ENCODE assay signal across 10 cellular contexts in the genomic region with DNA sequence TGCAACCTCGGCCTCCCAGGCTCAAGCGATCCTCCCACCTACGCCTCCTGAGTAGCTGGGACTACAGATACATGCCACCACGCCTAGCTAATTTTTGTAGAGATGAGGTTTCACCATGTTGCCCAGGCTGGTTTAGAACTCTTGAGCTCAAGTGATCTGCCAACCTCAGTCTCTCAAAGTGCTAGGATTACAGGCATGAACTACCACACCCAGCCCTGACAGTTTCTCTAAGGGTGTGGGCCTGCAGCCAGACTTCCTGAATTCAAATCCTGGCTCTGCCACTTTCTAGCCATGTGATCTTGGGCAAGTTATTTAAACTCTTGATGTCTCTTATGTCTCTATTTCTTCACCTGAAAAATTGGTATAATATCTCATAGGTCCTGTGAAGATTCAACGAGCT. TPM values are rescaled to one million over a fixed set of nuclear protein-coding genes. Genes with fewer than 3 reads are reported as not detected.
DNase-seq lines count a peak whose midpoint lies in the region; ATAC-seq and TF ChIP-seq lines count a peak whose summit lies in the region.
"Had no signal": no experiment of that assay in that cellular context is flagged by ENCODE, and none has a peak within 500 bp of the region (broad histone marks: within the 10 kb centered on the region; RNA-seq: fewer than 3 reads in every experiment).

No MANE protein-coding gene starts in this region.

- H3K27ac ChIP-seq in RWPE2 (ENCODE audit: poor library complexity, severe bottlenecking) (peak overlapping the region; percentile 96), gastroesophageal sphincter (peak overlapping the region; percentile 97 to 100 (median 99)), sigmoid colon (peak overlapping the region; percentile 97 to 100 (median 99))

- WGBS in gastroesophageal sphincter (ENCODE audit: low coverage in 1 of 2), 2 donors: 73 to 100% methylated on average over 1 of the region's 5 CpGs
- 83 to 88% methylated on average over 5 of the region's 5 CpGs for WGBS in sigmoid colon, 2 donors

- no peak overlapping the region for H3K4me3 Mint-ChIP-seq in Caco-2 (ENCODE audit: unreplicated experiment)
- H3K4me3 Mint-ChIP-seq: stimulated activated naive CD8-positive, alpha-beta T cell treated with anti-CD3 and anti-CD28 coated beads, Interleukin-15, Interleukin-2, amounts not matched to agents 100 ng/mL and 50 ng/mL, for 24 hours had no signal

- BruUV-seq in Caco-2 (replicated peaks; lab: Mats Ljungman, UMichigan): no TSS peak

- H3K9me3 Mint-ChIP-seq in Caco-2 (ENCODE audit: unreplicated experiment): no peaks in the 10 kb centered on the region
- H3K9me3 Mint-ChIP-seq: stimulated activated naive CD8-positive, alpha-beta T cell treated with anti-CD3 and anti-CD28 coated beads, Interleukin-15, Interleukin-2, amounts not matched to agents 100 ng/mL and 50 ng/mL, for 24 hours had no signal

- peaks cover 17% of the 10 kb centered on the region for H3K36me3 Mint-ChIP-seq in Caco-2 (ENCODE audit: insufficient read depth, unreplicated experiment)

- H3K27me3 Mint-ChIP-seq in Caco-2 (ENCODE audit: insufficient read depth, unreplicated experiment): no peaks in the 10 kb centered on the region

- intact Hi-C loops in Caco-2 (cut with micrococcal nuclease; ENCODE audit: unreplicated experiment): loop anchor here (2.0 kb wide), 1 partner anchor 15 kb away; no protein-coding TSS in a partner anchor
- intact Hi-C loops in sigmoid colon (cut with DNase I): loop anchor here (2.0 to 5.0 kb wide), 2 partner anchors 37 to 81 kb away; no protein-coding TSS in a partner anchor

- H3K27me3 ChIP-seq in Caco-2 (replicated peaks; ENCODE audit: control insufficient read depth, insufficient read depth, low read length) (no peaks in the 10 kb centered on the region), RWPE2 (ENCODE audit: insufficient read depth, poor library complexity, severe bottlenecking) (no peaks in the 10 kb centered on the region), gastroesophageal sphincter (no peaks in the 10 kb centered on the region), sigmoid colon (no peaks in the 10 kb centered on the region)
- H3K27me3 ChIP-seq: body of pancreas had no signal

- H3K4me3 ChIP-seq in Caco-2 (ENCODE audit: low read depth, low read length): no peak overlapping the region
- H3K4me3 ChIP-seq in RWPE2 (ENCODE audit: severe bottlenecking): no peak overlapping the region
- H3K4me3 ChIP-seq in gastroesophageal sphincter: no peak overlapping the region
- no peak overlapping the region for H3K4me3 ChIP-seq in sigmoid colon
- H3K4me3 ChIP-seq: body of pancreas had no signal

- peaks cover 78% of the 10 kb centered on the region for H3K4me1 ChIP-seq in Caco-2
- H3K4me1 ChIP-seq in RWPE2 (ENCODE audit: insufficient read depth, poor library complexity, severe bottlenecking): peaks cover 80% of the 10 kb centered on the region
- peaks cover 12 to 97% (median 75%) of the 10 kb centered on the region in 3 donors for H3K4me1 ChIP-seq in gastroesophageal sphincter
- peaks cover 0 to 95% (median 93%) of the 10 kb centered on the region in 4 donors for H3K4me1 ChIP-seq in sigmoid colon

- CTCF ChIA-PET in Caco-2 (lab: Charles Lee): interaction anchor here (0.8 to 1.7 kb wide), 4 partner anchors 46 to 90 kb away, joined by 3 to 7 read pairs (median 5); no protein-coding TSS in a partner anchor

- DNase-seq in Caco-2 (no peak), RWPE2 (ENCODE audit: low spot score) (no peak), sigmoid colon (peak; percentile 80), DMS53 (lab: John Stamatoyannopoulos, UW) (no peak), NCI-H1930 (lab: John Stamatoyannopoulos, UW) (no peak), NCI-H69 (lab: John Stamatoyannopoulos, UW) (no peak)

- peak overlapping the region; percentile 81 for H3K27ac Mint-ChIP-seq in Caco-2 (ENCODE audit: unreplicated experiment)
- H3K27ac Mint-ChIP-seq: stimulated activated naive CD8-positive, alpha-beta T cell treated with anti-CD3 and anti-CD28 coated beads, Interleukin-15, Interleukin-2, amounts not matched to agents 100 ng/mL and 50 ng/mL, for 24 hours had no signal

- POLR2A ChIA-PET in Caco-2 (lab: Charles Lee): no interaction called here

- TF ChIP-seq EP300 in gastroesophageal sphincter (IDR thresholded peaks at IDR 0.05) (no peak), sigmoid colon (IDR thresholded peaks at IDR 0.05) (no peak)

- ATAC-seq in RWPE2 (ENCODE audit: low read depth): no peak
- no peak for ATAC-seq in gastroesophageal sphincter
- ATAC-seq in GM21381 (IDR thresholded peaks at IDR 0.05; ENCODE audit: unreplicated experiment): no peak

- no peaks in the 10 kb centered on the region for H3K9me3 ChIP-seq in Caco-2
- H3K9me3 ChIP-seq in RWPE2 (ENCODE audit: severe bottlenecking): no peaks in the 10 kb centered on the region
- H3K9me3 ChIP-seq in gastroesophageal sphincter: no peaks in the 10 kb centered on the region
- H3K9me3 ChIP-seq in sigmoid colon: no peaks in the 10 kb centered on the region
- H3K9me3 ChIP-seq: body of pancreas had no signal

- TF ChIP-seq POLR2A in gastroesophageal sphincter (IDR thresholded peaks at IDR 0.05): no peak
- no peak for TF ChIP-seq POLR2A in sigmoid colon (IDR thresholded peaks at IDR 0.05)

- H3K36me3 ChIP-seq in Caco-2 (ENCODE audit: control insufficient read depth, insufficient read depth, low read length) (no peaks in the 10 kb centered on the region), RWPE2 (ENCODE audit: low read depth) (no peaks in the 10 kb centered on the region), gastroesophageal sphincter (no peaks in the 10 kb centered on the region), sigmoid colon (no peaks in the 10 kb centered on the region)

- H3K4me1 Mint-ChIP-seq in Caco-2 (ENCODE audit: low read depth, unreplicated experiment): peaks cover 55% of the 10 kb centered on the region

- TF ChIP-seq CTCF in Caco-2 (IDR thresholded peaks at IDR 0.05; ENCODE audit: insufficient read depth in 1 of 2, low read depth in 1 of 2, low read length in 1 of 2, severe bottlenecking in 1 of 2, unreplicated experiment in 1 of 2): no peak
- TF ChIP-seq CTCF in RWPE2 (IDR thresholded peaks at IDR 0.05; ENCODE audit: poor library complexity, severe bottlenecking): no peak
- no peak for TF ChIP-seq CTCF in gastroesophageal sphincter (IDR thresholded peaks at IDR 0.05)
- no peak for TF ChIP-seq CTCF in sigmoid colon (IDR thresholded peaks at IDR 0.05)

RNA-seq across cellular contexts. Expression of a gene that starts 5.6 kb away (rescaled TPM):
- total RNA-seq in Caco-2 (2022) (27.5 TPM in 2 replicates), gastroesophageal sphincter (10 to 100 TPM; 35.7 to 60.3 (median 45.6) TPM), sigmoid colon (10 to 100 TPM; 29.5 to 64.0 (median 33.7) TPM)
- polyA plus RNA-seq in sigmoid colon: 10 to 100 TPM in 2 of 3 donors, 1 to 10 TPM in 1; 3.0 to 20.0 (median 11.4) TPM

RNA-seq across cellular contexts. Expression of a gene that starts 38.4 kb away (rescaled TPM):
- total RNA-seq in Caco-2 (2022) (52.1 and 54.9 TPM in 2 replicates), gastroesophageal sphincter (100 to 1,000 TPM; 115 to 148 (median 132) TPM), sigmoid colon (100 to 1,000 TPM in 3 of 4 donors, 10 to 100 TPM in 1; 99.8 to 120 (median 105) TPM)
- 10 to 100 TPM; 17.8 to 24.8 (median 21.0) TPM for polyA plus RNA-seq in sigmoid colon

RNA-seq across cellular contexts. Expression of a gene that starts 57.4 kb away (rescaled TPM):
- total RNA-seq in Caco-2 (2022): 308 and 325 TPM in 2 replicates
- total RNA-seq in gastroesophageal sphincter: 100 to 1,000 TPM; 139 to 240 (median 198) TPM
- total RNA-seq in sigmoid colon: 100 to 1,000 TPM; 138 to 214 (median 151) TPM
- polyA plus RNA-seq in sigmoid colon: 100 to 1,000 TPM in 1 of 3 donors, 10 to 100 TPM in 2; 90.6 to 125 (median 93.7) TPM
